In the genomic region with DNA sequence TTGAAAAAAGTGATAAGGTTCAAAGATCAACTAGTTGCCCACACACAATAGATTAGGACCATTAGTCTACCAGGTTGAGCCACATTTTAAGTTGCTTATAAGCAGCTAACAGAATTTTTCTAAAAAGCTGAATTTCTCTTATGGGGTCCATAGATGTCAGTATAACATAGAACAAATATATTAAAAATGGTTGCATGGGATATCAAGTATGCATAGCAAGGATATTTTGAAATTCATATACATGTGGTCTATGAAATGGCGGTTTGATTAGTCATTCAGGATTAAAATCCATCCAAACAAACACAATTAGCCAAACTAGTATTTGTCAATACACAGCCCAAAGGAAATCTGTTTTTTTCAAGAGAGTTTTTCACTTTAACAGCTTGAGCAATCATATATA, we compare ENCODE assay signal across 15 cellular contexts. TPM values are rescaled to one million over a fixed set of nuclear protein-coding genes. Genes with fewer than 3 reads are reported as not detected.
A peak's percentile ranks its signal among the peaks of the same experiment; 100 is the strongest.
DNase-seq lines count a peak whose midpoint lies in the region; ATAC-seq lines count a peak whose summit lies in the region.
"Had no signal": no experiment of that assay in that cellular context is flagged by ENCODE, and none has a peak within 500 bp of the region (broad histone marks: within the 10 kb centered on the region; RNA-seq: fewer than 3 reads in every experiment).

No MANE protein-coding gene starts in this region.

- H3K79me1 ChIP-seq in mesenchymal stem cell (replicated peaks; ENCODE audit: low read length, poor library complexity, severe bottlenecking) = no peaks in the 10 kb centered on the region

- H2BK120ac ChIP-seq in mesenchymal stem cell (ENCODE audit: low read depth, low read length) = no peak overlapping the region

- H3K18ac ChIP-seq in mesenchymal stem cell (ENCODE audit: low read depth in 1 of 2, low read length in 2 of 2) = no peak overlapping the region

- ATAC-seq in GM18502 (IDR thresholded peaks at IDR 0.05; ENCODE audit: poor library complexity, unreplicated experiment) (peak; percentile 38), HG03159 (IDR thresholded peaks at IDR 0.05; ENCODE audit: unreplicated experiment) (peak; percentile 29), T-helper 17 cell (no peak), aorta (ENCODE audit: low FRiP score) (no peak)
- ATAC-seq: CD8-positive, alpha-beta T cell had no signal

- H3K4me1 Mint-ChIP-seq in T-helper 17 cell = no peaks in the 10 kb centered on the region

- no peaks in the 10 kb centered on the region for H3K9me3 ChIP-seq in mesenchymal stem cell (ENCODE audit: control insufficient read depth, low read length)
- H3K9me3 ChIP-seq in T-helper 17 cell (ENCODE audit: control insufficient read depth, low read length, poor library complexity, severe bottlenecking) = no peaks in the 10 kb centered on the region
- H3K9me3 ChIP-seq in aorta (ENCODE audit: control insufficient read depth, low read length) = no peaks in the 10 kb centered on the region
- H3K9me3 ChIP-seq: ovary had no signal

- H3K27me3 Mint-ChIP-seq in T-helper 17 cell = no peaks in the 10 kb centered on the region

- DNase-seq in SK-MEL-5 (ENCODE audit: low read depth, low spot score) (peak; percentile 8), mesenchymal stem cell (peak; percentile 41), SHP77 (lab: John Stamatoyannopoulos, UW) (no peak), T-helper 17 cell (no peak), aorta (no peak), DMS79 (lab: John Stamatoyannopoulos, UW) (no peak)
- DNase-seq: activated CD4-positive, CD25-positive, alpha-beta regulatory T cell; CD8-positive, alpha-beta T cell; foreskin fibroblast; immature natural killer cell; NCI-H2029 treated with DMSO at 0.1 percent for 48 hours; ovary had no signal

- no peak overlapping the region for H4K91ac ChIP-seq in mesenchymal stem cell (ENCODE audit: low read length)

- no peak overlapping the region for H3K4me3 Mint-ChIP-seq in T-helper 17 cell
- H3K4me3 Mint-ChIP-seq: CD8-positive, alpha-beta T cell; immature natural killer cell had no signal

- H2AFZ ChIP-seq in mesenchymal stem cell (ENCODE audit: low read depth, low read length) = no peak overlapping the region

- H3K4me3 ChIP-seq in mesenchymal stem cell (ENCODE audit: insufficient read depth in 1 of 2, low read depth in 1 of 2, low read length in 2 of 2) (no peak overlapping the region), aorta (ENCODE audit: low read length in 2 of 2) (no peak overlapping the region)
- H3K4me3 ChIP-seq: coronary artery, ovary had no signal

- H3K27ac ChIP-seq in mesenchymal stem cell (ENCODE audit: low read length, poor library complexity, severe bottlenecking) (no peak overlapping the region), aorta (ENCODE audit: low read depth in 1 of 2, low read length in 2 of 2) (no peak overlapping the region)
- H3K27ac ChIP-seq: coronary artery, ovary had no signal

- WGBS in mesenchymal stem cell = 80% methylated on average over 1 of the region's 1 CpG
- WGBS in aorta, 2 donors = 27 to 45% methylated on average over 1 of the region's 1 CpG

- H3K27ac Mint-ChIP-seq in T-helper 17 cell = no peak overlapping the region
- H3K27ac Mint-ChIP-seq: CD8-positive, alpha-beta T cell; immature natural killer cell had no signal

- H3K4me1 ChIP-seq in mesenchymal stem cell (ENCODE audit: control insufficient read depth, insufficient read depth, low read depth, low read length) = no peaks in the 10 kb centered on the region
- H3K4me1 ChIP-seq in aorta (ENCODE audit: control insufficient read depth in 1 of 2, insufficient read depth in 2 of 2, low read length in 2 of 2) = no peaks in the 10 kb centered on the region

- no peak overlapping the region for H2BK12ac ChIP-seq in mesenchymal stem cell (ENCODE audit: low read length in 2 of 2)

- intact Hi-C loops in aorta (cut with DNase I) = no loop called here

- H3K23ac ChIP-seq in mesenchymal stem cell (ENCODE audit: low read length in 2 of 2) = no peak overlapping the region

- no peak overlapping the region for H3K4ac ChIP-seq in mesenchymal stem cell (ENCODE audit: low read depth in 1 of 2, low read length in 2 of 2)

- H2AK5ac ChIP-seq in mesenchymal stem cell (ENCODE audit: low read length, severe bottlenecking) = no peak overlapping the region

- H2BK15ac ChIP-seq in mesenchymal stem cell (ENCODE audit: low read depth, poor library complexity, severe bottlenecking) = no peak overlapping the region

- H3K36me3 ChIP-seq in mesenchymal stem cell (ENCODE audit: control insufficient read depth in 1 of 2, insufficient read depth in 2 of 2, low read depth in 1 of 2, low read length in 2 of 2) (no peaks in the 10 kb centered on the region), aorta (ENCODE audit: control insufficient read depth in 1 of 2, insufficient read depth in 2 of 2, low read length in 1 of 2) (no peaks in the 10 kb centered on the region)
- H3K36me3 ChIP-seq: ovary had no signal

- no peak overlapping the region for H3K9ac ChIP-seq in mesenchymal stem cell (ENCODE audit: low read length)

- H3K14ac ChIP-seq in mesenchymal stem cell (ENCODE audit: low read length in 2 of 2) = no peak overlapping the region

- H3K4me2 ChIP-seq in mesenchymal stem cell (ENCODE audit: low read length, poor library complexity, severe bottlenecking) = no peak overlapping the region

- in situ Hi-C loops in SK-MEL-5 (cut with HindIII; ENCODE audit: low pct_unique_long_range_greater_than_20kb, low sequenced_read_pairs) = no loop called here

- H4K8ac ChIP-seq in mesenchymal stem cell (ENCODE audit: low read length) = no peak overlapping the region

- no peaks in the 10 kb centered on the region for H3K36me3 Mint-ChIP-seq in T-helper 17 cell (ENCODE audit: low read depth)
- H3K36me3 Mint-ChIP-seq: CD8-positive, alpha-beta T cell; immature natural killer cell had no signal

- no peak overlapping the region for H2BK5ac ChIP-seq in mesenchymal stem cell (ENCODE audit: low read depth, low read length, poor library complexity, severe bottlenecking)

- H3K27me3 ChIP-seq in mesenchymal stem cell (ENCODE audit: control insufficient read depth in 1 of 2, insufficient read depth in 1 of 2, low read length in 2 of 2) (peaks cover 0 to 36% of the 10 kb centered on the region in 2 experiments), aorta (ENCODE audit: control insufficient read depth in 1 of 2, insufficient read depth in 2 of 2, low read length in 1 of 2) (no peaks in the 10 kb centered on the region)
- H3K27me3 ChIP-seq: ovary had no signal

RNA-seq across cellular contexts. Expression of a gene that starts 33.5 kb away (rescaled TPM):
- total RNA-seq in SK-MEL-5 (2014; rRNA removed; shearing (Covaris generic)) = 10.7 and 11.2 TPM in 2 replicates
- polyA plus RNA-seq in SK-MEL-5 (2015; cell fraction: cytosol; rRNA removed) = 22.3 and 28.3 TPM in 2 replicates
- polyA plus RNA-seq in SK-MEL-5 (2015; cell fraction: nucleus; rRNA removed) = 13.1 and 13.9 TPM in 2 replicates
- 3.2 TPM for polyA plus RNA-seq in mesenchymal stem cell (2013, experiment 1 of 2)
- 3.6 TPM for polyA plus RNA-seq in mesenchymal stem cell (2013, experiment 2 of 2)
- total RNA-seq in T-helper 17 cell = 1 to 10 TPM; 1.4 to 2.7 TPM
- 10 to 100 TPM; 11.6 to 17.3 TPM for total RNA-seq in aorta
- polyA plus RNA-seq in aorta = 1 to 10 TPM; 4.0 to 6.3 TPM

Comparison
In these comparisons a context has a peak if more than half of its experiments do, and no peak if none do; other contexts are left out.
1. ATAC-seq: peak in GM18502 (single experiment) and HG03159 (single experiment); none in T-helper 17 cell (single experiment) and aorta (single experiment).
2. DNase-seq: peak in SK-MEL-5 (single experiment) and mesenchymal stem cell (single experiment); none in SHP77 (0 of 2), T-helper 17 cell (0 of 3), aorta (0 of 2) and DMS79 (single experiment).